Comparison of ENCODE assay signal across 20 cellular contexts in genomic region chr1:45979778-45980176, GRCh38.
DNase-seq lines count a peak whose midpoint lies in the region; ATAC-seq and TF ChIP-seq lines count a peak whose summit lies in the region.
"Had no signal": no experiment of that assay in that cellular context is flagged by ENCODE, and none has a peak within 500 bp of the region (broad histone marks: within the 10 kb centered on the region; RNA-seq: fewer than 3 reads in every experiment).

No MANE protein-coding gene starts in this region.

- peaks cover 6% of the 10 kb centered on the region for H3K79me1 ChIP-seq in mesenchymal stem cell (replicated peaks; ENCODE audit: low read length, poor library complexity, severe bottlenecking)

- H3K27ac ChIP-seq in mesenchymal stem cell (ENCODE audit: low read length, poor library complexity, severe bottlenecking), result peak overlapping the region; percentile 69
- no peak overlapping the region for H3K27ac ChIP-seq in coronary artery
- H3K27ac ChIP-seq: KMS-11, thyroid gland had no signal

- no peaks in the 10 kb centered on the region for H3K36me3 ChIP-seq in mesenchymal stem cell (ENCODE audit: control insufficient read depth in 1 of 2, insufficient read depth in 2 of 2, low read depth in 1 of 2, low read length in 2 of 2)
- H3K36me3 ChIP-seq: thyroid gland had no signal

- intact Hi-C loops in lower leg skin (cut with DNase I; ENCODE audit: low total_unique reads), result no loop called here

- H2BK5ac ChIP-seq in mesenchymal stem cell (ENCODE audit: low read depth, low read length, poor library complexity, severe bottlenecking), result no peak overlapping the region

- TF ChIP-seq POLR2A in lower leg skin (IDR thresholded peaks at IDR 0.05), result no peak

- no peak for ATAC-seq in GM18861 (IDR thresholded peaks at IDR 0.05; ENCODE audit: unreplicated experiment)
- ATAC-seq: right cardiac atrium; stimulated activated effector memory CD8-positive, alpha-beta T cell treated with anti-CD3 and anti-CD28 coated beads, Interleukin-12 subunit alpha, Interleukin-12 subunit beta, amount 100 ng/mL, for 72 hours had no signal

- H3K4me3 ChIP-seq in mesenchymal stem cell (ENCODE audit: insufficient read depth in 1 of 2, low read depth in 1 of 2, low read length in 2 of 2) (no peak overlapping the region), lower leg skin (ENCODE audit: low read depth, poor library complexity, severe bottlenecking) (no peak overlapping the region), coronary artery (no peak overlapping the region)
- H3K4me3 ChIP-seq: thyroid gland had no signal

- no peak overlapping the region for H3K9ac ChIP-seq in mesenchymal stem cell (ENCODE audit: low read length)
- H3K9ac ChIP-seq: KMS-11 had no signal

- H2AFZ ChIP-seq in mesenchymal stem cell (ENCODE audit: low read depth, low read length), result no peak overlapping the region

- H2BK15ac ChIP-seq in mesenchymal stem cell (ENCODE audit: low read depth, poor library complexity, severe bottlenecking), result no peak overlapping the region

- H3K23ac ChIP-seq in mesenchymal stem cell (ENCODE audit: low read length in 2 of 2), result no peak overlapping the region

- no peak overlapping the region for H3K18ac ChIP-seq in mesenchymal stem cell (ENCODE audit: low read depth in 1 of 2, low read length in 2 of 2)

- H3K9me3 ChIP-seq in mesenchymal stem cell (ENCODE audit: control insufficient read depth, low read length), result no peaks in the 10 kb centered on the region
- H3K9me3 ChIP-seq: thyroid gland had no signal

- no peak overlapping the region for H3K4ac ChIP-seq in mesenchymal stem cell (ENCODE audit: low read depth in 1 of 2, low read length in 2 of 2)

- H3K4me1 ChIP-seq in mesenchymal stem cell (ENCODE audit: control insufficient read depth, insufficient read depth, low read depth, low read length), result peaks cover 7% of the 10 kb centered on the region

- 93% methylated on average over 5 of the region's 5 CpGs for WGBS in mesenchymal stem cell
- WGBS in lower leg skin, 2 donors, result 92 to 94% methylated on average over 5 of the region's 5 CpGs

- no peak overlapping the region for H4K8ac ChIP-seq in mesenchymal stem cell (ENCODE audit: low read length)

- H3K14ac ChIP-seq in mesenchymal stem cell (ENCODE audit: low read length in 2 of 2), result no peak overlapping the region

- peak; percentile 85 for DNase-seq in COLO668 (lab: John Stamatoyannopoulos, UW; ENCODE audit: unreplicated experiment)
- peak; percentile 21 for DNase-seq in NCI-H1105 (lab: John Stamatoyannopoulos, UW)
- peak; percentile 41 to 54 for DNase-seq in SHP77 (lab: John Stamatoyannopoulos, UW)
- DNase-seq in mesenchymal stem cell, result no peak
- no peak for DNase-seq in lower leg skin (ENCODE audit: low spot score in 2 of 2)
- DNase-seq in stimulated activated naive CD4-positive, alpha-beta T cell (lab: John Stamatoyannopoulos, UW), result no peak
- no peak for DNase-seq in coronary artery (ENCODE audit: low spot score)
- DNase-seq: activated CD4-positive, alpha-beta T cell treated with anti-CD3 and anti-CD28 coated beads, Interleukin-2, amount 50 U/mL, for 4 hours; activated gamma-delta T cell treated with Interleukin-2 at 50 U/mL for 16 hours; activated T-cell treated with anti-CD3 and anti-CD28 coated beads for 4 hours; CD8-positive, alpha-beta memory T cell; effector CD4-positive, alpha-beta T cell; NCI-H1048; nucleus accumbens; right cardiac atrium; SIG-M5; thyroid gland had no signal

- no peak overlapping the region for H4K91ac ChIP-seq in mesenchymal stem cell (ENCODE audit: low read length)

- H2AK5ac ChIP-seq in mesenchymal stem cell (ENCODE audit: low read length, severe bottlenecking), result no peak overlapping the region

- H3K4me2 ChIP-seq in mesenchymal stem cell (ENCODE audit: low read length, poor library complexity, severe bottlenecking), result no peak overlapping the region
- H3K4me2 ChIP-seq: KMS-11 had no signal

- H3K27me3 ChIP-seq in mesenchymal stem cell (ENCODE audit: control insufficient read depth in 1 of 2, insufficient read depth in 1 of 2, low read length in 2 of 2), result no peaks in the 10 kb centered on the region
- H3K27me3 ChIP-seq: thyroid gland had no signal

- H2BK120ac ChIP-seq in mesenchymal stem cell (ENCODE audit: low read depth, low read length), result no peak overlapping the region

- no peak overlapping the region for H2BK12ac ChIP-seq in mesenchymal stem cell (ENCODE audit: low read length in 2 of 2)

- TF ChIP-seq CTCF in lower leg skin (IDR thresholded peaks at IDR 0.05) (no peak), coronary artery (IDR thresholded peaks at IDR 0.05) (no peak)

Comparison
In these comparisons a context has a peak if more than half of its experiments do, and no peak if none do; other contexts are left out.
1. DNase-seq: peak in COLO668 (single experiment), NCI-H1105 (single experiment) and SHP77 (2 of 2); none in mesenchymal stem cell (single experiment), lower leg skin (0 of 2), stimulated activated naive CD4-positive, alpha-beta T cell (0 of 6) and coronary artery (single experiment).